10 cellular contexts compared by ENCODE assay signal in genomic region chr13:25980255-25980654, GRCh38.
DNase-seq lines count a peak whose midpoint lies in the region; ATAC-seq and TF ChIP-seq lines count a peak whose summit lies in the region.
"Had no signal": no experiment of that assay in that cellular context is flagged by ENCODE, and none has a peak within 500 bp of the region (broad histone marks: within the 10 kb centered on the region; RNA-seq: fewer than 3 reads in every experiment).

No MANE protein-coding gene starts in this region.

- WGBS in stomach, 5 donors, result 13 to 26% (median 21%) methylated on average over 2 of the region's 2 CpGs

- H4K20me1 ChIP-seq in OCI-LY3 (ENCODE audit: insufficient read depth, low read length), result no peaks in the 10 kb centered on the region

- no peak overlapping the region for H3K4me2 ChIP-seq in OCI-LY3 (ENCODE audit: low read length)

- no peak overlapping the region for H3K27ac ChIP-seq in 22Rv1
- no peak overlapping the region for H3K27ac ChIP-seq in OCI-LY3 (ENCODE audit: low read length)
- H3K27ac ChIP-seq in stomach, result no peak overlapping the region
- H3K27ac ChIP-seq: Peyer's patch had no signal

- no peaks in the 10 kb centered on the region for H3K79me2 ChIP-seq in OCI-LY3 (ENCODE audit: low read length)

- H3K4me1 ChIP-seq in OCI-LY3 (ENCODE audit: low read length), result no peaks in the 10 kb centered on the region
- peaks cover 0 to 15% (median 8%) of the 10 kb centered on the region in 4 donors for H3K4me1 ChIP-seq in stomach
- H3K4me1 ChIP-seq: Peyer's patch had no signal

- ATAC-seq in HG03342 (IDR thresholded peaks at IDR 0.05; ENCODE audit: unreplicated experiment) (no peak), GM19023 (IDR thresholded peaks at IDR 0.05; ENCODE audit: unreplicated experiment) (no peak)
- ATAC-seq: activated naive CD4-positive, alpha-beta T cell treated with anti-CD3 and anti-CD28 coated beads, Interleukin-2, amount 50 U/mL, for 72 hours had no signal

- peak; percentile 21 for DNase-seq in ELR (ENCODE audit: low read depth)
- peak in 22 of 42 donors; percentile 10 to 65 (median 32) for DNase-seq in head of caudate nucleus
- no peak for DNase-seq in stomach
- no peak for DNase-seq in LoVo (ENCODE audit: low spot score)
- DNase-seq: Peyer's patch had no signal

- H3K36me3 ChIP-seq in OCI-LY3 (replicated peaks; ENCODE audit: low read depth, low read length) (no peaks in the 10 kb centered on the region), stomach (no peaks in the 10 kb centered on the region)
- H3K36me3 ChIP-seq: Peyer's patch had no signal

- H2AFZ ChIP-seq in OCI-LY3 (ENCODE audit: low read depth, low read length), result no peak overlapping the region

- no peak overlapping the region for H3K4me3 ChIP-seq in OCI-LY3 (ENCODE audit: low read length)
- H3K4me3 ChIP-seq in stomach, result no peak overlapping the region
- H3K4me3 ChIP-seq: Peyer's patch had no signal

- peak; percentile 17; the same call in 1 of the 2 replicates for TF ChIP-seq CTCF in 22Rv1 (IDR thresholded peaks at IDR 0.05)
- TF ChIP-seq CTCF in OCI-LY3 (IDR thresholded peaks at IDR 0.05; ENCODE audit: low read depth, low read length), result peak; percentile 32
- peak in 1 of 7 experiments; percentile 9 for TF ChIP-seq CTCF in stomach (IDR thresholded peaks at IDR 0.05)

- H3K9ac ChIP-seq in OCI-LY3 (ENCODE audit: low read length), result no peak overlapping the region

- H3K27me3 ChIP-seq in OCI-LY3 (ENCODE audit: low read depth, low read length) (no peaks in the 10 kb centered on the region), stomach (no peaks in the 10 kb centered on the region)
- H3K27me3 ChIP-seq: Peyer's patch had no signal

- TF ChIP-seq EP300 in stomach (IDR thresholded peaks at IDR 0.05), result no peak

- no peak for TF ChIP-seq POLR2A in stomach (IDR thresholded peaks at IDR 0.05)

- H3K9me3 ChIP-seq in OCI-LY3 (ENCODE audit: insufficient read depth, low read length) (no peaks in the 10 kb centered on the region), stomach (no peaks in the 10 kb centered on the region)
- H3K9me3 ChIP-seq: Peyer's patch had no signal

- intact Hi-C loops in head of caudate nucleus (cut with DNase I), result no loop called here
- intact Hi-C loops in stomach (cut with DNase I; ENCODE audit: low total_unique reads), result no loop called here

Comparison
In these comparisons a context has a peak if more than half of its experiments do, and no peak if none do; other contexts are left out.
1. DNase-seq: peak in ELR (single experiment) and head of caudate nucleus (22 of 42); none in stomach (single experiment) and LoVo (single experiment).